8 cellular contexts compared by ENCODE assay signal in the genomic region with DNA sequence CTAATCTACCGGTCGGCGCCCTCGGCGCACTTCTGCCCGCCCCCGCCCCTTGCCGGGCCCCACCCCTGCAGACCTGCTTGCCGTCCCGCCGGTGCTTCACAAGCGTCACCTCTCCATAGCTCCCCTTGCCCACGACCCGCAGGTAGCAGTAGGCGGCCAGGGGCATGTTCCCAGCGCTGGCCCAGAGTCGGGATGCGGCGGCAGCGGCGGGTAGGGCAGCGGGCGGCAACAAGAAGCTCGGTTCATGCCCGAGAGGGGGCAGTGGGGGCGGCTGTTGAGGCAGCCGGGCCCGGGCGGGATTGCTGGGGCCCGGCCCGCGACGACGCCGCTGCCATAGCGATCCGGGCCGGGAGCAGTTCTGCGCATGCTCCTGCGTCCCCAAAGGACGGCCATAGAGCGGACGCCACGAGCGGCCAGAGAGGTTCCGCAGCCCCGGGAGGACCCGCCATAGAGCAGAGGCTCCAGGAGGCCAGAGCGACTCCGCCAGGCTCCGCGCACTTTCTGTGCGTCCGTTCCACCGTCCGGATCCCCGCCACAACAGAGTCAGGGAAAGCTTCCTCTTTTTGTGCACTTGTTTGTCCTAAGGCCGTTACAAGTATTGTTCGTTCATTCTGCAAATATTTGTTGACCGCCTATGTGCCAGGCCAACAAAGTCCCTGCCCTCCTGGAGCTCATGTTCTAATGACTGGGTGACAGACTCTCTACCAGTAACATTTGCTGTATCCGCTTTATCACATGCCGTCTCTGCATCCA.
DNase-seq lines count a peak whose midpoint lies in the region; ATAC-seq lines count a peak whose summit lies in the region.

Gene NEK4 (minus strand): TSS at position 360 of the 753 bp plus-strand sequence. CDS start 194 bp downstream, at position 166.

- peak; percentile 90 for ATAC-seq in HG03457 (IDR thresholded peaks at IDR 0.05; ENCODE audit: unreplicated experiment)

- H3K36me3 ChIP-seq in BLaER1, result peaks cover 26% of the 10 kb centered on the region

- H3K4me2 ChIP-seq in BLaER1, result peak within 1 kb of the TSS; percentile 92

- peak within 1 kb of the TSS; percentile 85 for H3K9ac ChIP-seq in BLaER1

- H3K27ac ChIP-seq in BLaER1, result peak within 1 kb of the TSS; percentile 80
- H3K27ac ChIP-seq in cingulate gyrus (ENCODE audit: low read depth, low read length), result peak within 1 kb of the TSS; percentile 62
- peak within 1 kb of the TSS; percentile 70 for H3K27ac ChIP-seq in layer of hippocampus (ENCODE audit: low read depth, low read length)

- no peaks in the 10 kb centered on the region for H4K20me1 ChIP-seq in BLaER1

- H3K27me3 ChIP-seq in BLaER1, result no peaks in the 10 kb centered on the region
- no peaks in the 10 kb centered on the region for H3K27me3 ChIP-seq in layer of hippocampus (ENCODE audit: control insufficient read depth, insufficient read depth, low read length)

- H3K4me3 ChIP-seq in BLaER1, result peak within 1 kb of the TSS; percentile 81

- DNase-seq in GM19240 (ENCODE audit: insufficient read length, low spot score) (peak; percentile 94), NCI-H524 treated with DMSO at 0.1 percent for 48 hours (lab: John Stamatoyannopoulos, UW) (peak; percentile 20)
- DNase-seq in activated CD4-positive, alpha-beta T cell treated with anti-CD3 and anti-CD28 coated beads for 4 hours, result peak; percentile 79 to 80
- peak; percentile 63 to 85 (median 76) for DNase-seq in stimulated activated CD4-positive, alpha-beta T cell treated with anti-CD3 and anti-CD28 coated beads, Interleukin-1b, Interleukin-23, amount 100 ng/mL, for 24 hours (ENCODE audit: low read depth in 4 of 4, low spot score in 1 of 4)

- no peaks in the 10 kb centered on the region for H3K9me3 ChIP-seq in BLaER1

- H3K4me1 ChIP-seq in BLaER1, result peaks cover 28% of the 10 kb centered on the region

Comparison
In these comparisons a context has a peak if more than half of its experiments do, and no peak if none do; other contexts are left out.
1. Peak in every context shown above with its lines: DNase-seq, ATAC-seq, H3K4me3 ChIP-seq and H3K27ac ChIP-seq.
2. DNase-seq: peak in every context shown above with its lines; median percentile 94 in GM19240; 80 in activated CD4-positive, alpha-beta T cell treated with anti-CD3 and anti-CD28 coated beads for 4 hours; 76 in stimulated activated CD4-positive, alpha-beta T cell treated with anti-CD3 and anti-CD28 coated beads, Interleukin-1b, Interleukin-23, amount 100 ng/mL, for 24 hours; 20 in NCI-H524 treated with DMSO at 0.1 percent for 48 hours.